Comparison of ENCODE assay signal across 8 cellular contexts in genomic region chr12:1583421-1584078, GRCh38. TPM values are rescaled to one million over a fixed set of nuclear protein-coding genes. Genes with fewer than 3 reads are reported as not detected.
DNase-seq lines count a peak whose midpoint lies in the region; ATAC-seq and TF ChIP-seq lines count a peak whose summit lies in the region.

No MANE protein-coding gene starts in this region.

- no peaks in the 10 kb centered on the region for H3K9me3 Mint-ChIP-seq in H9

- H3K27me3 Mint-ChIP-seq in H9 (ENCODE audit: low read depth) = peaks cover 79% of the 10 kb centered on the region

- H3K27ac ChIP-seq in H9 (ENCODE audit: insufficient read length, low read depth, low read length) (no peak overlapping the region), right cardiac atrium (ENCODE audit: low read length) (no peak overlapping the region), sigmoid colon (no peak overlapping the region)

- in situ Hi-C loops in Caki2 (cut with HindIII; ENCODE audit: low pct_unique_long_range_greater_than_20kb, low sequenced_read_pairs) = no loop called here

- H3K27ac Mint-ChIP-seq in H9 = 0 out of 7 replicates have a peak overlapping the region, but pooled peaks of 1 of the 3 experiments have one; percentile 25

- H2AK5ac ChIP-seq in H9 (ENCODE audit: insufficient read length, low read length) = no peak overlapping the region

- no peak overlapping the region for H3T11ph ChIP-seq in H9 (ENCODE audit: low read length)

- TF ChIP-seq EP300 in sigmoid colon (IDR thresholded peaks at IDR 0.05) = no peak

- H4K5ac ChIP-seq in H9 (ENCODE audit: insufficient read length, low read depth, low read length) = no peak overlapping the region

- H3K79me1 ChIP-seq in H9 (ENCODE audit: insufficient read depth, low read depth, low read length, poor library complexity, severe bottlenecking) = no peaks in the 10 kb centered on the region

- no peaks in the 10 kb centered on the region for H3K36me3 ChIP-seq in sigmoid colon

- H3K23me2 ChIP-seq in H9 (ENCODE audit: insufficient read length, low read depth, low read length, poor library complexity, severe bottlenecking) = no peaks in the 10 kb centered on the region

- DNase-seq in Caki2 (ENCODE audit: low read depth) (peak; percentile 68), H9 (peak; percentile 74), NCI-H146 treated with DMSO at 0.1 percent for 48 hours (lab: John Stamatoyannopoulos, UW; ENCODE audit: unreplicated experiment) (peak; percentile 75), T-helper 1 cell (peak; percentile 23 to 70 (median 52)), anterior cingulate cortex (lab: John Stamatoyannopoulos, UW) (peak in 45 of 58 donors; percentile 5 to 80 (median 42)), right cardiac atrium (peak in 1 of 3 donors; percentile 42), sigmoid colon (peak; percentile 86)

- H4K20me1 ChIP-seq in H9 (ENCODE audit: control insufficient read depth, insufficient read depth, insufficient read length) = no peaks in the 10 kb centered on the region

- H3K27me3 ChIP-seq in H9 (ENCODE audit: insufficient read depth, low read length) (no peaks in the 10 kb centered on the region; the same call in 1 of the 2 replicates), right cardiac atrium (ENCODE audit: control insufficient read depth, insufficient read depth) (no peaks in the 10 kb centered on the region), sigmoid colon (no peaks in the 10 kb centered on the region)

- no CpG with 5 or more reads among the region's 6 CpGs for WGBS in H9 (ENCODE audit: extremely low coverage, insufficient read length, low lambda C conversion rate)
- WGBS in right cardiac atrium = 1% methylated on average over 6 of the region's 6 CpGs
- WGBS in sigmoid colon, 2 donors = 1% methylated on average over 6 of the region's 6 CpGs

- H4K91ac ChIP-seq in H9 (ENCODE audit: insufficient read length, low read depth, low read length) = no peak overlapping the region

- H2BK15ac ChIP-seq in H9 (ENCODE audit: low read depth, low read length) = no peak overlapping the region

- no peak for TF ChIP-seq POLR2A in sigmoid colon (IDR thresholded peaks at IDR 0.05)

- TF ChIP-seq CTCF in H9 (conservative IDR thresholded peaks at IDR 0.05) (peak; percentile 98), sigmoid colon (IDR thresholded peaks at IDR 0.05) (peak; percentile 85 to 94 (median 89))

- peaks cover 20 to 38% of the 10 kb centered on the region in 2 experiments for H3K4me1 Mint-ChIP-seq in H9

- H3K14ac ChIP-seq in H9 (ENCODE audit: insufficient read depth, low read length) = no peak overlapping the region

- H2BK12ac ChIP-seq in H9 (ENCODE audit: insufficient read length, low read depth, low read length) = no peak overlapping the region

- peak; percentile 79 to 82 for ATAC-seq in right cardiac atrium
- ATAC-seq in GM19467 (IDR thresholded peaks at IDR 0.05; ENCODE audit: unreplicated experiment) = no peak

- no peak overlapping the region for H3K4me3 Mint-ChIP-seq in H9

- no peak overlapping the region for H2BK120ac ChIP-seq in H9 (ENCODE audit: low read depth, low read length, poor library complexity, severe bottlenecking)

- no peaks in the 10 kb centered on the region for H3K79me2 ChIP-seq in H9 (ENCODE audit: insufficient read depth, low read length)

- H3K9me3 ChIP-seq in H9 (ENCODE audit: control insufficient read depth, low read depth, low read length) (no peaks in the 10 kb centered on the region), right cardiac atrium (ENCODE audit: control insufficient read depth, low read length) (no peaks in the 10 kb centered on the region), sigmoid colon (no peaks in the 10 kb centered on the region)

- no peak overlapping the region for H3K9ac ChIP-seq in H9 (ENCODE audit: extremely low read depth, insufficient read length, low read length)

- no peak overlapping the region for H3K23ac ChIP-seq in H9 (ENCODE audit: insufficient read length, low read depth, low read length)

- H3K36me3 Mint-ChIP-seq in H9 (ENCODE audit: insufficient read depth in 1 of 3, low read depth in 3 of 3) = no peaks in the 10 kb centered on the region

- no peak overlapping the region for H3K4me2 ChIP-seq in H9 (ENCODE audit: insufficient read depth, insufficient read length, low read length)

- no peak overlapping the region for H3K56ac ChIP-seq in H9 (ENCODE audit: insufficient read length, low read depth, low read length)

- no peak overlapping the region for H2BK20ac ChIP-seq in H9 (ENCODE audit: low read depth, low read length, poor library complexity, severe bottlenecking)

- H3K18ac ChIP-seq in H9 (ENCODE audit: insufficient read length, low read depth, low read length) = no peak overlapping the region

- no peaks in the 10 kb centered on the region for H3K4me1 ChIP-seq in H9 (ENCODE audit: insufficient read depth, low read length)
- H3K4me1 ChIP-seq in right cardiac atrium (ENCODE audit: control insufficient read depth, insufficient read depth, low read length) = peaks cover 1% of the 10 kb centered on the region
- H3K4me1 ChIP-seq in sigmoid colon = peaks cover 0 to 30% (median 24%) of the 10 kb centered on the region in 4 donors

- H3K4ac ChIP-seq in H9 (ENCODE audit: low read depth, low read length) = no peak overlapping the region

- H3K4me3 ChIP-seq in right cardiac atrium (ENCODE audit: low read length) = peak overlapping the region; percentile 51
- H3K4me3 ChIP-seq in sigmoid colon = peak overlapping the region in 3 of 4 donors; percentile 20 to 31 (median 24)

- intact Hi-C loops in right cardiac atrium (cut with DNase I) (loop anchor here (5.0 to 10.0 kb wide), 3 partner anchors 289 to 466 kb away; no protein-coding TSS in a partner anchor), sigmoid colon (cut with DNase I) (loop anchor here (2.0 to 10.0 kb wide), 2 partner anchors 465 to 639 kb away; partner anchors contain the start of gene RAD52)

- H2BK5ac ChIP-seq in H9 (ENCODE audit: insufficient read length, low read length) = no peak overlapping the region

- H2AFZ ChIP-seq in H9 (ENCODE audit: low read length) = no peak overlapping the region

- H4K8ac ChIP-seq in H9 (replicated peaks; ENCODE audit: insufficient read length, low read depth, low read length) = no peak overlapping the region

RNA-seq across cellular contexts. Expression of gene FBXL14, which starts 10.8 kb away (rescaled TPM):
- total RNA-seq in Caki2 (2014; rRNA removed; shearing (Covaris generic); ENCODE audit: low replicate concordance) = 11.9 and 16.2 TPM in 2 replicates
- total RNA-seq in H9 (2021) (15.6 and 16.0 TPM in 2 replicates), right cardiac atrium (1 to 10 TPM; 6.5 to 8.3 (median 8.0) TPM), sigmoid colon (10 to 100 TPM in 2 of 4 donors, 1 to 10 TPM in 2; 7.5 to 12.2 (median 10.0) TPM)
- polyA plus RNA-seq in right cardiac atrium (4.7 TPM), sigmoid colon (10 to 100 TPM; 13.2 to 26.4 (median 20.8) TPM)

RNA-seq across cellular contexts. Expression of gene WNT5B, which starts 45.5 kb away (rescaled TPM):
- total RNA-seq in Caki2 (2014; rRNA removed; shearing (Covaris generic); ENCODE audit: low replicate concordance) = 4.9 and 9.2 TPM in 2 replicates
- total RNA-seq in H9 (2021) = 0.61 and 1.5 TPM in 2 replicates
- total RNA-seq in right cardiac atrium = 1 to 10 TPM; 1.7 to 3.6 (median 2.6) TPM
- 1.7 TPM for polyA plus RNA-seq in right cardiac atrium
- total RNA-seq in sigmoid colon = 10 to 100 TPM in 3 of 4 donors, 1 to 10 TPM in 1; 8.4 to 72.3 (median 22.1) TPM
- polyA plus RNA-seq in sigmoid colon = 1 to 10 TPM in 2 of 3 donors, under 1 TPM in 1; 0.69 to 3.5 (median 1.8) TPM
